1 cellular context compared by ENCODE assay signal in the genomic region with DNA sequence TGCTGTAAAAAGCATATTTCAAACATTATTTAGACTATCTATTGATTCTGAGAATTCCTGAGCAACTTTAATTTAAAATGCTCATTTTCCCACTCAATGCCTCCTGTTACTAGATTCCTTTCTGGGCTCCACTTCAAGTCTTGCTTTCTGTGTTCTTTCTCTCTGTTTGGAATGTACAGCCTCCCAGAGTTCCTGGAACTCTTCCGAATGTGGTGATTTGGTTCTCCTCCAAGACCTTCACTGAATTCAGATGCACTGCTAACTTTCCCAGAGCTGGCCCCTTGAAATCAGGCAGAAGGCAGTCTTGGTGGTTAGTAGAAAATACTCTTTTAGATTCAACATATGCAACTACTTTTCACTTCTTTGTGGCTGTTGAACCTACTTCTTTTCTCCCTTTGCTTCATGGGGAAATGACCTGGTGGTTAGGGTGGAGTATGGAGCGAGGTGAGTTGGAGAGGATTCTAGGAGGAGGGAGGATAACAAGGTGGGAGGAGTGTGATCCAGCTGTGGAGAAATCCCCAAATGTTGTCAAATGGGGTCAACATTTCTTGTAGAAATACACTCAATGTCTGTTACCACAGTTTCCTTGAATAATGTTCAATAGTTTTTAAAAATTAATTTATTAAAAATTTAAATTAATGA.
TF ChIP-seq lines count a peak whose summit lies in the region.

No MANE protein-coding gene starts in this region.

TF ChIP-seq in IMR-90, 13 proteins besides CTCF, POLR2A, EP300 and RAD21:
- no peak for TF ChIP-seq NFE2L2 (IDR thresholded peaks at IDR 0.05; ENCODE audit: low read depth, low read length)
- no peak for TF ChIP-seq MAFK (IDR thresholded peaks at IDR 0.05; ENCODE audit: low read depth, low read length)
- no peak for TF ChIP-seq SMC3 (IDR thresholded peaks at IDR 0.05; ENCODE audit: low read depth, low read length)
- TF ChIP-seq, protein P1, sequence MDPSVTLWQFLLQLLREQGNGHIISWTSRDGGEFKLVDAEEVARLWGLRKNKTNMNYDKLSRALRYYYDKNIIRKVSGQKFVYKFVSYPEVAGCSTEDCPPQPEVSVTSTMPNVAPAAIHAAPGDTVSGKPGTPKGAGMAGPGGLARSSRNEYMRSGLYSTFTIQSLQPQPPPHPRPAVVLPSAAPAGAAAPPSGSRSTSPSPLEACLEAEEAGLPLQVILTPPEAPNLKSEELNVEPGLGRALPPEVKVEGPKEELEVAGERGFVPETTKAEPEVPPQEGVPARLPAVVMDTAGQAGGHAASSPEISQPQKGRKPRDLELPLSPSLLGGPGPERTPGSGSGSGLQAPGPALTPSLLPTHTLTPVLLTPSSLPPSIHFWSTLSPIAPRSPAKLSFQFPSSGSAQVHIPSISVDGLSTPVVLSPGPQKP (IDR thresholded peaks at IDR 0.05; ENCODE audit: borderline replicate concordance, low read depth, low read length) = no peak
- TF ChIP-seq CEBPB (IDR thresholded peaks at IDR 0.05; ENCODE audit: low read depth, low read length) = no peak
- TF ChIP-seq, protein P2, sequence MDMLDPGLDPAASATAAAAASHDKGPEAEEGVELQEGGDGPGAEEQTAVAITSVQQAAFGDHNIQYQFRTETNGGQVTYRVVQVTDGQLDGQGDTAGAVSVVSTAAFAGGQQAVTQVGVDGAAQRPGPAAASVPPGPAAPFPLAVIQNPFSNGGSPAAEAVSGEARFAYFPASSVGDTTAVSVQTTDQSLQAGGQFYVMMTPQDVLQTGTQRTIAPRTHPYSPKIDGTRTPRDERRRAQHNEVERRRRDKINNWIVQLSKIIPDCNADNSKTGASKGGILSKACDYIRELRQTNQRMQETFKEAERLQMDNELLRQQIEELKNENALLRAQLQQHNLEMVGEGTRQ (IDR thresholded peaks at IDR 0.05; ENCODE audit: low read depth, low read length) = no peak
- TF ChIP-seq CHD1 (IDR thresholded peaks at IDR 0.05; ENCODE audit: low read depth, low read length) = no peak
- TF ChIP-seq FOS (IDR thresholded peaks at IDR 0.05; ENCODE audit: low read depth, low read length) = no peak
- TF ChIP-seq RCOR1 (IDR thresholded peaks at IDR 0.05; ENCODE audit: insufficient replicate concordance, low read length) = no peak
- no peak for TF ChIP-seq MAZ (IDR thresholded peaks at IDR 0.05; ENCODE audit: borderline replicate concordance, low read depth, low read length)
- TF ChIP-seq BHLHE40 (IDR thresholded peaks at IDR 0.05; ENCODE audit: low read depth, low read length) = no peak
- no peak for TF ChIP-seq MXI1 (IDR thresholded peaks at IDR 0.05; ENCODE audit: borderline replicate concordance, low read depth, low read length)
- no peak for TF ChIP-seq RFX5 (IDR thresholded peaks at IDR 0.05; ENCODE audit: low read depth, low read length)
